ENCODE assay signal across 1 cellular context in genomic region chr9:131719262-131719908, GRCh38.
TF ChIP-seq lines count a peak whose summit lies in the region.

No MANE protein-coding gene starts in this region.

TF ChIP-seq in IMR-90, 13 proteins besides CTCF, POLR2A, EP300 and RAD21 (continued from another document):
- no peak for TF ChIP-seq CHD1 (IDR thresholded peaks at IDR 0.05; ENCODE audit: low read depth, low read length)
- no peak for TF ChIP-seq NFE2L2 (IDR thresholded peaks at IDR 0.05; ENCODE audit: low read depth, low read length)
- TF ChIP-seq RFX5 (IDR thresholded peaks at IDR 0.05; ENCODE audit: low read depth, low read length): no peak
- TF ChIP-seq, protein P1, sequence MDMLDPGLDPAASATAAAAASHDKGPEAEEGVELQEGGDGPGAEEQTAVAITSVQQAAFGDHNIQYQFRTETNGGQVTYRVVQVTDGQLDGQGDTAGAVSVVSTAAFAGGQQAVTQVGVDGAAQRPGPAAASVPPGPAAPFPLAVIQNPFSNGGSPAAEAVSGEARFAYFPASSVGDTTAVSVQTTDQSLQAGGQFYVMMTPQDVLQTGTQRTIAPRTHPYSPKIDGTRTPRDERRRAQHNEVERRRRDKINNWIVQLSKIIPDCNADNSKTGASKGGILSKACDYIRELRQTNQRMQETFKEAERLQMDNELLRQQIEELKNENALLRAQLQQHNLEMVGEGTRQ (IDR thresholded peaks at IDR 0.05; ENCODE audit: low read depth, low read length): no peak
- TF ChIP-seq MAFK (IDR thresholded peaks at IDR 0.05; ENCODE audit: low read depth, low read length): no peak
- TF ChIP-seq, protein P2, sequence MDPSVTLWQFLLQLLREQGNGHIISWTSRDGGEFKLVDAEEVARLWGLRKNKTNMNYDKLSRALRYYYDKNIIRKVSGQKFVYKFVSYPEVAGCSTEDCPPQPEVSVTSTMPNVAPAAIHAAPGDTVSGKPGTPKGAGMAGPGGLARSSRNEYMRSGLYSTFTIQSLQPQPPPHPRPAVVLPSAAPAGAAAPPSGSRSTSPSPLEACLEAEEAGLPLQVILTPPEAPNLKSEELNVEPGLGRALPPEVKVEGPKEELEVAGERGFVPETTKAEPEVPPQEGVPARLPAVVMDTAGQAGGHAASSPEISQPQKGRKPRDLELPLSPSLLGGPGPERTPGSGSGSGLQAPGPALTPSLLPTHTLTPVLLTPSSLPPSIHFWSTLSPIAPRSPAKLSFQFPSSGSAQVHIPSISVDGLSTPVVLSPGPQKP (IDR thresholded peaks at IDR 0.05; ENCODE audit: borderline replicate concordance, low read depth, low read length): no peak
